26 cellular contexts compared by ENCODE assay signal in the genomic region with DNA sequence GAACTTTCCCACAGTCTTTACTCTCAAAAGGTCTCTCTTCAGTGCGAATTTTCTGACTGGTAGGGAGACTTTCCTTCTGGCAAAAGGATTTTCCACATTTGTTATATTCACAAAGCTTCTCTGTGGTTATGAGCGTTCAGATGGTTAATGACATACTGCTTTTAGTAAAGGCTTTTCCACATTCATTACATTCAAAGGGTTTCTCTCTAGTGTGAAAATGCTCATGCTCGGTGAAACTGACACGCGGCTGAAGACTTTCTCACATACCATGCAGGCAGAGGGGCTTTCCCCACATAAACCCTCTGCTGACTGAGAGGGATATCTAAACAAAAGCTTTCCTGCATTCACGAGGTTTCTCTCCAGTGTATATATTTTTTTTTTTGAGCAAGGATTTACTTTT. TPM values are rescaled to one million over a fixed set of nuclear protein-coding genes. Genes with fewer than 3 reads are reported as not detected.
DNase-seq lines count a peak whose midpoint lies in the region; ATAC-seq, FAIRE-seq and TF ChIP-seq lines count a peak whose summit lies in the region.
"Had no signal": no experiment of that assay in that cellular context is flagged by ENCODE, and none has a peak within 500 bp of the region (broad histone marks: within the 10 kb centered on the region; RNA-seq: fewer than 3 reads in every experiment).

No MANE protein-coding gene starts in this region.

- RAD21 ChIA-PET in GM12878 (lab: Charles Lee; ENCODE audit: unreplicated experiment) = interaction anchor here (0.7 to 1.9 kb wide), 3 partner anchors 49 to 502 kb away, joined by 3 to 6 read pairs (median 4); a partner anchor contains a TSS

- no peak for TF ChIP-seq POLR2A in GM12878 (IDR thresholded peaks at IDR 0.05; ENCODE audit: low read depth, low read length)

- SMC1A ChIA-PET in GM12878 (lab: Charles Lee; ENCODE audit: uncharacterized antibody, unreplicated experiment) = interaction anchor here (0.5 to 1.9 kb wide), 5 partner anchors 11 to 430 kb away, joined by 3 to 6 read pairs (median 4); a partner anchor contains a TSS

- TF ChIP-seq EP300 in GM12878 (IDR thresholded peaks at IDR 0.05; ENCODE audit: borderline replicate concordance in 1 of 2, control insufficient read depth in 1 of 2, low read depth in 2 of 2, low read length in 2 of 2) = no peak

- no peaks in the 10 kb centered on the region for H3K79me2 ChIP-seq in GM12878 (ENCODE audit: control insufficient read depth, insufficient read depth, low read length)

- H4K20me1 ChIP-seq in GM12878 (ENCODE audit: control insufficient read depth, insufficient read depth) = no peaks in the 10 kb centered on the region

- ATAC-seq in GM12878 (peak; percentile 87), GM18868 (IDR thresholded peaks at IDR 0.05; ENCODE audit: unreplicated experiment) (no peak)
- ATAC-seq: HepG2 had no signal

- CTCF ChIA-PET in activated CD4-positive, alpha-beta memory T cell treated with anti-CD3 and anti-CD28 coated beads for 36 hours (lab: Charles Lee) = interaction anchor here (0.7 kb wide), 1 partner anchor 146 kb away, joined by 3 read pairs; no protein-coding TSS in a partner anchor
- CTCF ChIA-PET in activated CD4-positive, alpha-beta memory T cell treated with anti-CD3 and anti-CD28 coated beads, Interleukin-2, amount 10 ng/mL, durations not matched to agents 7 days and 5 days (lab: Charles Lee) = interaction anchor here (1.1 kb wide), 1 partner anchor 103 kb away, joined by 3 read pairs; no protein-coding TSS in a partner anchor
- CTCF ChIA-PET in GM12878 (lab: Yijun Ruan, JAX) = interaction anchor here (1.1 to 1.6 kb wide), 2 partner anchors 12 to 103 kb away, joined by 3 to 6 read pairs; no protein-coding TSS in a partner anchor

- H3K9ac ChIP-seq in GM12878 (ENCODE audit: control insufficient read depth, insufficient read depth, low read length) = no peak overlapping the region

- peaks cover 16% of the 10 kb centered on the region for H3K27me3 Mint-ChIP-seq in activated CD4-positive, alpha-beta memory T cell treated with anti-CD3 and anti-CD28 coated beads for 36 hours
- peaks cover 33% of the 10 kb centered on the region for H3K27me3 Mint-ChIP-seq in activated CD4-positive, alpha-beta memory T cell treated with anti-CD3 and anti-CD28 coated beads, Interleukin-2, amount 10 ng/mL, durations not matched to agents 7 days and 5 days

- H3K27ac ChIP-seq in GM12878 (ENCODE audit: control insufficient read depth, insufficient read depth) = 0 out of 2 replicates have a peak overlapping the region, but pooled peaks have one; percentile 6

- H3K36me3 Mint-ChIP-seq in activated CD4-positive, alpha-beta memory T cell treated with anti-CD3 and anti-CD28 coated beads for 36 hours = no peaks in the 10 kb centered on the region
- no peaks in the 10 kb centered on the region for H3K36me3 Mint-ChIP-seq in activated CD4-positive, alpha-beta memory T cell treated with anti-CD3 and anti-CD28 coated beads, Interleukin-2, amount 10 ng/mL, durations not matched to agents 7 days and 5 days (ENCODE audit: low read depth)
- H3K36me3 Mint-ChIP-seq: CD4-positive, CD25-positive, alpha-beta regulatory T cell had no signal

- intact Hi-C loops in activated CD4-positive, alpha-beta memory T cell treated with anti-CD3 and anti-CD28 coated beads for 36 hours (cut with micrococcal nuclease) = no loop called here
- intact Hi-C loops in GM12878 (cut with micrococcal nuclease; ENCODE audit: unreplicated experiment) = no loop called here

- in situ Hi-C loops in GM12878 (cut with MboI) = no loop called here

- no peak for TF ChIP-seq RAD21 in GM12878 (IDR thresholded peaks at IDR 0.05; ENCODE audit: insufficient read depth, low read depth, low read length)

- H2AFZ ChIP-seq in GM12878 (ENCODE audit: control insufficient read depth, low read depth, low read length) = no peak overlapping the region; the same call in none of the 2 replicates

- 1% methylated on average over 6 of the region's 6 CpGs for WGBS in GM12878 (ENCODE audit: insufficient coverage, insufficient replicate concordance, low lambda C conversion rate, missing lambda C conversion rate)

- H3K4me1 ChIP-seq in GM12878 (ENCODE audit: control insufficient read depth, insufficient read depth, low read length) = no peaks in the 10 kb centered on the region
- H3K4me1 ChIP-seq: BE2C had no signal

- no TSS peak for BruUV-seq in GM12878 (replicated peaks; lab: Mats Ljungman, UMichigan)

- no peaks in the 10 kb centered on the region; the same call in 1 of the 3 replicates for H3K9me3 ChIP-seq in GM12878 (replicated peaks; ENCODE audit: control insufficient read depth, insufficient read depth, low read length)
- H3K9me3 ChIP-seq: BE2C had no signal

- no peak overlapping the region for H3K4me3 Mint-ChIP-seq in activated CD4-positive, alpha-beta memory T cell treated with anti-CD3 and anti-CD28 coated beads for 36 hours
- H3K4me3 Mint-ChIP-seq in activated CD4-positive, alpha-beta memory T cell treated with anti-CD3 and anti-CD28 coated beads, Interleukin-2, amount 10 ng/mL, durations not matched to agents 7 days and 5 days = no peak overlapping the region
- H3K4me3 Mint-ChIP-seq: CD4-positive, CD25-positive, alpha-beta regulatory T cell; HFFc6 had no signal

- H3K4me1 Mint-ChIP-seq in activated CD4-positive, alpha-beta memory T cell treated with anti-CD3 and anti-CD28 coated beads for 36 hours (ENCODE audit: low read depth) = peaks cover 8% of the 10 kb centered on the region
- no peaks in the 10 kb centered on the region for H3K4me1 Mint-ChIP-seq in activated CD4-positive, alpha-beta memory T cell treated with anti-CD3 and anti-CD28 coated beads, Interleukin-2, amount 10 ng/mL, durations not matched to agents 7 days and 5 days
- H3K4me1 Mint-ChIP-seq: CD4-positive, CD25-positive, alpha-beta regulatory T cell had no signal

- no peak overlapping the region for H3K27ac Mint-ChIP-seq in activated CD4-positive, alpha-beta memory T cell treated with anti-CD3 and anti-CD28 coated beads for 36 hours
- no peak overlapping the region for H3K27ac Mint-ChIP-seq in activated CD4-positive, alpha-beta memory T cell treated with anti-CD3 and anti-CD28 coated beads, Interleukin-2, amount 10 ng/mL, durations not matched to agents 7 days and 5 days
- H3K27ac Mint-ChIP-seq: CD4-positive, CD25-positive, alpha-beta regulatory T cell; HFFc6 had no signal

- no peak overlapping the region for H3K4me3 ChIP-seq in GM12878

- H3K27me3 ChIP-seq in GM12878 (replicated peaks in 1 of 2; ENCODE audit: control insufficient read depth in 2 of 2, insufficient read depth in 2 of 2, low read length in 1 of 2) = no peaks in the 10 kb centered on the region
- H3K27me3 ChIP-seq: BE2C had no signal

- FAIRE-seq in GM12878 (lab: Jason Lieb, UNC) = no peak
- FAIRE-seq: A204.1, H54, HepG2 had no signal

- H3K36me3 ChIP-seq in GM12878 (ENCODE audit: control insufficient read depth in 2 of 2, insufficient read depth in 2 of 2, low read length in 1 of 2) = no peaks in the 10 kb centered on the region
- H3K36me3 ChIP-seq: BE2C had no signal

- POLR2A ChIA-PET in activated CD4-positive, alpha-beta memory T cell treated with anti-CD3 and anti-CD28 coated beads for 36 hours (lab: Charles Lee) = no interaction called here
- POLR2A ChIA-PET in activated CD4-positive, alpha-beta memory T cell treated with anti-CD3 and anti-CD28 coated beads, Interleukin-2, amount 10 ng/mL, durations not matched to agents 7 days and 5 days (lab: Charles Lee) = no interaction called here
- POLR2A ChIA-PET in GM12878 (lab: Charles Lee) = interaction anchor here (0.7 to 0.9 kb wide), 3 partner anchors 62 to 479 kb away, joined by 3 read pairs; no protein-coding TSS in a partner anchor

- no peak overlapping the region for H3K4me2 ChIP-seq in GM12878 (ENCODE audit: control insufficient read depth, insufficient read depth)

- DNase-seq in activated CD4-positive, alpha-beta memory T cell treated with anti-CD3 and anti-CD28 coated beads for 36 hours = peak; percentile 27
- DNase-seq in activated CD4-positive, alpha-beta memory T cell treated with anti-CD3 and anti-CD28 coated beads, Interleukin-2, amount 10 ng/mL, durations not matched to agents 7 days and 5 days = no peak
- DNase-seq in stimulated activated CD4-positive, alpha-beta T cell treated with anti-CD3 and anti-CD28 coated beads, Interleukin-15, amount 100 ng/mL, for 24 hours = peak; percentile 7
- no peak for DNase-seq in stimulated activated CD4-positive, alpha-beta T cell treated with anti-CD3 and anti-CD28 coated beads, Interleukin-12 subunit alpha, Interleukin-12 subunit beta, amount 100 ng/mL, for 4 hours
- DNase-seq in GM20000 (ENCODE audit: low spot score) (peak; percentile 45), GM12878 (ENCODE audit: low read depth, low spot score) (peak; percentile 48)
- no peak for DNase-seq in effector CD4-positive, alpha-beta T cell
- DNase-seq: BE2C; CD4-positive, CD25-positive, alpha-beta regulatory T cell; COR-L47; DMS 273 treated with DMSO at 0.1 percent for 48 hours; DND-41; HFFc6; KG1; MV-4-11; NCI-H1694 treated with DMSO at 0.1 percent for 48 hours; NCI-H2107; NCI-H510A treated with DMSO at 0.1 percent for 48 hours; NCI-H774; RPMI8226; SIG-M5 had no signal

- TF ChIP-seq CTCF in GM20000 (IDR thresholded peaks at IDR 0.05; ENCODE audit: extremely low read depth, missing control alignments) (no peak), GM12878 (IDR thresholded peaks at IDR 0.05 in 2 of 3, conservative IDR thresholded peaks at IDR 0.05 in 1 of 3; ENCODE audit: control insufficient read depth in 2 of 3, extremely low read depth in 1 of 3, insufficient read depth in 1 of 3, low read depth in 3 of 3, low read length in 3 of 3) (no peak)

- H3K9me3 Mint-ChIP-seq in activated CD4-positive, alpha-beta memory T cell treated with anti-CD3 and anti-CD28 coated beads for 36 hours = no peaks in the 10 kb centered on the region
- no peaks in the 10 kb centered on the region for H3K9me3 Mint-ChIP-seq in activated CD4-positive, alpha-beta memory T cell treated with anti-CD3 and anti-CD28 coated beads, Interleukin-2, amount 10 ng/mL, durations not matched to agents 7 days and 5 days

RNA-seq across cellular contexts. Expression of a gene that starts 9.9 kb away (rescaled TPM):
- total RNA-seq in activated CD4-positive, alpha-beta memory T cell treated with anti-CD3 and anti-CD28 coated beads for 36 hours = not detected
- total RNA-seq in activated CD4-positive, alpha-beta memory T cell treated with anti-CD3 and anti-CD28 coated beads, Interleukin-2, amount 10 ng/mL, durations not matched to agents 7 days and 5 days = not detected
- total RNA-seq in GM12878 (2013; cell fraction: nucleolus; rRNA removed) = not detected in 2 replicates
- total RNA-seq in GM12878 (2014; rRNA removed) = not detected in 2 replicates
- not detected in 2 replicates for total RNA-seq in GM12878 (2014; rRNA removed; fragmentation: Illumina TruSeq; extraction: Trizol)
- not detected in 2 replicates for total RNA-seq in GM12878 (2021)
- polyA plus RNA-seq in GM12878 (2011; ENCODE audit: low read depth) = not detected
- not detected in 2 replicates for polyA plus RNA-seq in GM12878 (2011; rRNA removed)
- 0.01 TPM in 1 of 2 replicates, not detected in the other for polyA plus RNA-seq in GM12878 (2011; cell fraction: cytosol; rRNA removed)
- not detected in 2 replicates for polyA plus RNA-seq in GM12878 (2011; cell fraction: nucleus; rRNA removed)
- not detected in 2 replicates for polyA plus RNA-seq in GM12878 (2012)
- not detected in 2 replicates for polyA plus RNA-seq in GM12878 (2014; fragmentation: Illumina TruSeq; extraction: Trizol)
- not detected for polyA plus RNA-seq in GM12878 (2014; fragmentation: Nextera tagmentation; extraction: Ambion mirVana)
- not detected in 2 replicates for polyA plus RNA-seq in GM12878 (2014; rRNA removed)
- not detected for polyA plus RNA-seq in GM12878 (2016; fragmentation: Nextera tagmentation; extraction: Ambion mirVana)
- not detected in 2 replicates for polyA minus RNA-seq in GM12878 (2011; rRNA and poly(A)+ RNA removed)
- not detected in 2 replicates for polyA minus RNA-seq in GM12878 (2011; cell fraction: cytosol; rRNA and poly(A)+ RNA removed)
- not detected in 2 replicates for polyA minus RNA-seq in GM12878 (2011; cell fraction: nucleus; rRNA and poly(A)+ RNA removed)
- total RNA-seq: CD4-positive, CD25-positive, alpha-beta regulatory T cell; G401; HepG2; HFFc6 had no signal
- polyA plus RNA-seq: CD4-positive, CD25-positive, alpha-beta regulatory T cell; HepG2 had no signal

RNA-seq across cellular contexts. Expression of a gene that starts 32.7 kb away (rescaled TPM):
- total RNA-seq in activated CD4-positive, alpha-beta memory T cell treated with anti-CD3 and anti-CD28 coated beads for 36 hours = not detected
- not detected for total RNA-seq in activated CD4-positive, alpha-beta memory T cell treated with anti-CD3 and anti-CD28 coated beads, Interleukin-2, amount 10 ng/mL, durations not matched to agents 7 days and 5 days
- total RNA-seq in GM12878 (2013; cell fraction: nucleolus; rRNA removed) = not detected in 2 replicates
- not detected in 2 replicates for total RNA-seq in GM12878 (2014; rRNA removed)
- total RNA-seq in GM12878 (2014; rRNA removed; fragmentation: Illumina TruSeq; extraction: Trizol) = not detected in 2 replicates
- not detected in 2 replicates for total RNA-seq in GM12878 (2021)
- not detected for polyA plus RNA-seq in GM12878 (2011; ENCODE audit: low read depth)
- polyA plus RNA-seq in GM12878 (2011; rRNA removed) = not detected in 2 replicates
- not detected in 2 replicates for polyA plus RNA-seq in GM12878 (2011; cell fraction: cytosol; rRNA removed)
- polyA plus RNA-seq in GM12878 (2011; cell fraction: nucleus; rRNA removed) = not detected in 2 replicates
- not detected in 2 replicates for polyA plus RNA-seq in GM12878 (2012)
- polyA plus RNA-seq in GM12878 (2014; fragmentation: Illumina TruSeq; extraction: Trizol) = not detected in 2 replicates
- polyA plus RNA-seq in GM12878 (2014; fragmentation: Nextera tagmentation; extraction: Ambion mirVana) = not detected
- polyA plus RNA-seq in GM12878 (2014; rRNA removed) = not detected in 2 replicates
- polyA plus RNA-seq in GM12878 (2016; fragmentation: Nextera tagmentation; extraction: Ambion mirVana) = not detected
- polyA minus RNA-seq in GM12878 (2011; rRNA and poly(A)+ RNA removed) = not detected in 2 replicates
- polyA minus RNA-seq in GM12878 (2011; cell fraction: cytosol; rRNA and poly(A)+ RNA removed) = not detected in 2 replicates
- not detected in 2 replicates for polyA minus RNA-seq in GM12878 (2011; cell fraction: nucleus; rRNA and poly(A)+ RNA removed)
- total RNA-seq: CD4-positive, CD25-positive, alpha-beta regulatory T cell; G401; HepG2 had no signal
- polyA plus RNA-seq: CD4-positive, CD25-positive, alpha-beta regulatory T cell; HepG2 had no signal

Comparison
In these comparisons a context has a peak if more than half of its experiments do, and no peak if none do; other contexts are left out.
1. DNase-seq: peak in activated CD4-positive, alpha-beta memory T cell treated with anti-CD3 and anti-CD28 coated beads for 36 hours (single experiment), stimulated activated CD4-positive, alpha-beta T cell treated with anti-CD3 and anti-CD28 coated beads, Interleukin-15, amount 100 ng/mL, for 24 hours (single experiment), GM20000 (single experiment) and GM12878 (single experiment); none in activated CD4-positive, alpha-beta memory T cell treated with anti-CD3 and anti-CD28 coated beads, Interleukin-2, amount 10 ng/mL, durations not matched to agents 7 days and 5 days (single experiment), stimulated activated CD4-positive, alpha-beta T cell treated with anti-CD3 and anti-CD28 coated beads, Interleukin-12 subunit alpha, Interleukin-12 subunit beta, amount 100 ng/mL, for 4 hours (single experiment) and effector CD4-positive, alpha-beta T cell (single experiment).